Comparison of ENCODE assay signal across 8 cellular contexts in genomic region chr2:42569883-42570282, GRCh38. TPM values are rescaled to one million over a fixed set of nuclear protein-coding genes. Genes with fewer than 3 reads are reported as not detected.
DNase-seq lines count a peak whose midpoint lies in the region; ATAC-seq and TF ChIP-seq lines count a peak whose summit lies in the region.

No MANE protein-coding gene starts in this region.

- H3K27me3 ChIP-seq in CD4-positive, alpha-beta memory T cell (ENCODE audit: insufficient read depth, low read length): no peaks in the 10 kb centered on the region

- DNase-seq in CD4-positive, alpha-beta memory T cell: no peak
- peak; percentile 38 for DNase-seq in NAMALWA (ENCODE audit: low spot score)
- DNase-seq in dermis blood vessel endothelial cell: peak; percentile 70
- no peak for DNase-seq in RWPE1 (ENCODE audit: low spot score)
- no peak for DNase-seq in COLO668 (lab: John Stamatoyannopoulos, UW; ENCODE audit: unreplicated experiment)

- peaks cover 9% of the 10 kb centered on the region for H3K4me1 ChIP-seq in CD4-positive, alpha-beta memory T cell (ENCODE audit: insufficient read depth, low read length)

- no peaks in the 10 kb centered on the region for H3K36me3 ChIP-seq in CD4-positive, alpha-beta memory T cell (ENCODE audit: insufficient read depth, low read length)

- peaks cover 11 to 24% (median 16%) of the 10 kb centered on the region in 4 donors for H3K4me1 Mint-ChIP-seq in CD4-positive, alpha-beta memory T cell
- peaks cover 35% of the 10 kb centered on the region for H3K4me1 Mint-ChIP-seq in nephron

- TF ChIP-seq CTCF in nephron (IDR thresholded peaks at IDR 0.05; ENCODE audit: unreplicated experiment in 3 of 3) (no peak), RWPE1 (conservative IDR thresholded peaks at IDR 0.05; ENCODE audit: low read depth) (no peak)

- peaks cover under 1 to 5% of the 10 kb centered on the region in 2 donors for H3K36me3 Mint-ChIP-seq in CD4-positive, alpha-beta memory T cell
- peaks cover 24% of the 10 kb centered on the region for H3K36me3 Mint-ChIP-seq in nephron (ENCODE audit: low read depth)

- no peak overlapping the region for H3K27ac ChIP-seq in CD4-positive, alpha-beta memory T cell (ENCODE audit: low read depth, low read length)
- no peak overlapping the region for H3K27ac ChIP-seq in RWPE1

- H3K4me3 ChIP-seq in CD4-positive, alpha-beta memory T cell (ENCODE audit: low read length in 2 of 2): no peak overlapping the region

- no peak for ATAC-seq in HG03139 (IDR thresholded peaks at IDR 0.05; ENCODE audit: unreplicated experiment)
- no peak for ATAC-seq in HG02938 (IDR thresholded peaks at IDR 0.05; ENCODE audit: unreplicated experiment)

- peak overlapping the region; percentile 83 to 97 (median 92) for H3K4me3 Mint-ChIP-seq in CD4-positive, alpha-beta memory T cell
- H3K4me3 Mint-ChIP-seq in nephron: peak overlapping the region; percentile 89 to 94 (median 93)

- peaks cover 0 to 2% (median 0%) of the 10 kb centered on the region in 8 donors for H3K9me3 Mint-ChIP-seq in CD4-positive, alpha-beta memory T cell
- H3K9me3 Mint-ChIP-seq in nephron: no peaks in the 10 kb centered on the region

- no peaks in the 10 kb centered on the region for H3K27me3 Mint-ChIP-seq in CD4-positive, alpha-beta memory T cell
- H3K27me3 Mint-ChIP-seq in nephron (ENCODE audit: low read depth): no peaks in the 10 kb centered on the region

- intact Hi-C loops in CD4-positive, alpha-beta memory T cell (cut with micrococcal nuclease): no loop called here

- no peaks in the 10 kb centered on the region for H3K9me3 ChIP-seq in CD4-positive, alpha-beta memory T cell (ENCODE audit: control insufficient read depth in 1 of 2, low read length in 2 of 2)

- CTCF ChIA-PET in CD4-positive, alpha-beta memory T cell (lab: Charles Lee; ENCODE audit: partially characterized antibody): no interaction called here
- CTCF ChIA-PET in RWPE1 (lab: Yijun Ruan, JAX): interaction anchor here (0.9 kb wide), 1 partner anchor 11 kb away, joined by 3 read pairs; no protein-coding TSS in a partner anchor

- POLR2A ChIA-PET in CD4-positive, alpha-beta memory T cell (lab: Charles Lee; ENCODE audit: partially characterized antibody): interaction anchor here (1.1 kb wide), 1 partner anchor 93 kb away, joined by 4 read pairs; no protein-coding TSS in a partner anchor
- POLR2A ChIA-PET in RWPE1 (lab: Yijun Ruan, JAX; ENCODE audit: low non-redundant PET): interaction anchor here (0.6 kb wide), 1 partner anchor 89 kb away, joined by 6 read pairs; no protein-coding TSS in a partner anchor

- H3K27ac Mint-ChIP-seq in CD4-positive, alpha-beta memory T cell: peak overlapping the region in 6 of 7 donors; percentile 61 to 84 (median 74)
- H3K27ac Mint-ChIP-seq in nephron: peak overlapping the region; percentile 95 to 99 (median 98)

RNA-seq across cellular contexts. Expression of gene MTA3, which starts 1.5 kb away (rescaled TPM):
- total RNA-seq in CD4-positive, alpha-beta memory T cell: 10 to 100 TPM; 15.7 to 21.3 TPM
- polyA plus RNA-seq in CD4-positive, alpha-beta memory T cell: 10 to 100 TPM in 1 of 2 donors, 1 to 10 TPM in 1; 7.7 to 10.8 TPM
- 31.0 and 32.9 TPM in 2 replicates for total RNA-seq in dermis blood vessel endothelial cell

Comparison
In these comparisons a context has a peak if more than half of its experiments do, and no peak if none do; other contexts are left out.
1. DNase-seq: peak in NAMALWA (single experiment) and dermis blood vessel endothelial cell (single experiment); none in CD4-positive, alpha-beta memory T cell (0 of 5), RWPE1 (single experiment) and COLO668 (single experiment).